Comparison of ENCODE assay signal across 2 cellular contexts in genomic region chr16:87692176-87692575, GRCh38.
TF ChIP-seq lines count a peak whose summit lies in the region.

No MANE protein-coding gene starts in this region.

TF ChIP-seq in HCT116, 20 proteins besides CTCF, POLR2A, EP300 and RAD21 (continued from another document):
- no peak for TF ChIP-seq ZBTB33 (IDR thresholded peaks at IDR 0.05; ENCODE audit: extremely low read depth, insufficient replicate concordance, low read length)

TF ChIP-seq in K562, 482 proteins besides CTCF, POLR2A, EP300 and RAD21:
- TF ChIP-seq RREB1 (CRISPR knock-in tag; IDR thresholded peaks at IDR 0.05) (no peak), POLR2G (IDR thresholded peaks at IDR 0.05; ENCODE audit: low read depth, low read length) (0 out of 2 replicates have a peak, but pooled peaks have one; percentile 28)
